Comparison of ENCODE assay signal across 19 cellular contexts in genomic region chr22:38029901-38030300, GRCh38. TPM values are rescaled to one million over a fixed set of nuclear protein-coding genes. Genes with fewer than 3 reads are reported as not detected.
"Had no signal": no experiment of that assay in that cellular context is flagged by ENCODE, and none has a peak within 500 bp of the region (broad histone marks: within the 10 kb centered on the region; RNA-seq: fewer than 3 reads in every experiment).

No MANE protein-coding gene starts in this region.

- H3K4me3 ChIP-seq: psoas muscle, stomach had no signal

- H3K27ac Mint-ChIP-seq: activated CD8-positive, alpha-beta T cell treated with anti-CD3 and anti-CD28 coated beads, Interleukin-2, amount 10 ng/mL, durations not matched to agents 7 days and 5 days; activated naive CD8-positive, alpha-beta T cell treated with anti-CD3 and anti-CD28 coated beads, Interleukin-2, amount 50 U/mL, for 24 hours; naive thymus-derived CD4-positive, alpha-beta T cell had no signal

- H3K27me3 ChIP-seq: stomach had no signal

- H3K27ac ChIP-seq: epithelial cell of prostate, psoas muscle had no signal

- H3K4me2 ChIP-seq: SK-N-SH had no signal

- ATAC-seq: activated CD8-positive, alpha-beta T cell treated with anti-CD3 and anti-CD28 coated beads, Interleukin-2, amount 10 ng/mL, durations not matched to agents 7 days and 5 days; activated naive CD8-positive, alpha-beta T cell treated with anti-CD3 and anti-CD28 coated beads, Interleukin-2, amount 50 U/mL, for 24 hours; left cardiac atrium; naive thymus-derived CD4-positive, alpha-beta T cell; psoas muscle had no signal

- H3K9me3 ChIP-seq: psoas muscle, SK-N-SH, stomach had no signal

- H3K36me3 ChIP-seq: stomach had no signal

- H3K4me1 Mint-ChIP-seq: activated naive CD8-positive, alpha-beta T cell treated with anti-CD3 and anti-CD28 coated beads, Interleukin-2, amount 50 U/mL, for 24 hours had no signal

- DNase-seq: activated CD4-positive, alpha-beta T cell treated with anti-CD3 and anti-CD28 coated beads for 4 hours; activated CD8-positive, alpha-beta memory T cell treated with anti-CD3 and anti-CD28 coated beads, Interleukin-2, amount 50 U/mL, for 48 hours; activated CD8-positive, alpha-beta T cell treated with anti-CD3 and anti-CD28 coated beads, Interleukin-2, amount 10 ng/mL, durations not matched to agents 7 days and 5 days; activated naive CD8-positive, alpha-beta T cell treated with anti-CD3 and anti-CD28 coated beads, Interleukin-2, amount 50 U/mL, for 24 hours; central memory CD4-positive, alpha-beta T cell; cortex of kidney; effector memory CD4-positive, alpha-beta T cell; left cardiac atrium; naive thymus-derived CD4-positive, alpha-beta T cell; occipital lobe; psoas muscle; SK-N-SH; stimulated activated CD4-positive, alpha-beta T cell treated with anti-CD3 and anti-CD28 coated beads, Interleukin-12 subunit alpha, Interleukin-12 subunit beta, amount 100 ng/mL, for 4 hours; stomach; trophoblast cell had no signal

- H3K9ac ChIP-seq: SK-N-SH had no signal

- H3K27me3 Mint-ChIP-seq: activated naive CD8-positive, alpha-beta T cell treated with anti-CD3 and anti-CD28 coated beads, Interleukin-2, amount 50 U/mL, for 24 hours; naive thymus-derived CD4-positive, alpha-beta T cell had no signal

- H3K4me3 Mint-ChIP-seq: activated CD8-positive, alpha-beta T cell treated with anti-CD3 and anti-CD28 coated beads, Interleukin-2, amount 10 ng/mL, durations not matched to agents 7 days and 5 days; activated naive CD8-positive, alpha-beta T cell treated with anti-CD3 and anti-CD28 coated beads, Interleukin-2, amount 50 U/mL, for 24 hours; naive thymus-derived CD4-positive, alpha-beta T cell had no signal

- H3K9me3 Mint-ChIP-seq: activated naive CD8-positive, alpha-beta T cell treated with anti-CD3 and anti-CD28 coated beads, Interleukin-2, amount 50 U/mL, for 24 hours; naive thymus-derived CD4-positive, alpha-beta T cell had no signal

- FAIRE-seq: astrocyte had no signal

RNA-seq across cellular contexts. Expression of gene SOX10, which starts 45.5 kb away (rescaled TPM):
- total RNA-seq: activated CD8-positive, alpha-beta T cell treated with anti-CD3 and anti-CD28 coated beads, Interleukin-2, amount 10 ng/mL, durations not matched to agents 7 days and 5 days; lung microvascular endothelial cell; naive thymus-derived CD4-positive, alpha-beta T cell; T-helper 1 cell treated with Interleukin-12 subunit alpha and Interleukin-12 subunit beta and Interleukin-4 antibody, amounts not matched to agents 30 ng/mL and 1 ng/mL, for 36 hours had no signal
- polyA plus RNA-seq: naive thymus-derived CD4-positive, alpha-beta T cell; SK-N-SH had no signal

RNA-seq across cellular contexts. Expression of gene SLC16A8, which starts 54.1 kb away (rescaled TPM):
- total RNA-seq: activated CD8-positive, alpha-beta T cell treated with anti-CD3 and anti-CD28 coated beads, Interleukin-2, amount 10 ng/mL, durations not matched to agents 7 days and 5 days; astrocyte; naive thymus-derived CD4-positive, alpha-beta T cell; stomach; T-helper 1 cell treated with Interleukin-12 subunit alpha and Interleukin-12 subunit beta and Interleukin-4 antibody, amounts not matched to agents 30 ng/mL and 1 ng/mL, for 36 hours had no signal
- polyA plus RNA-seq: naive thymus-derived CD4-positive, alpha-beta T cell; SK-N-SH had no signal
